In the genomic region with DNA sequence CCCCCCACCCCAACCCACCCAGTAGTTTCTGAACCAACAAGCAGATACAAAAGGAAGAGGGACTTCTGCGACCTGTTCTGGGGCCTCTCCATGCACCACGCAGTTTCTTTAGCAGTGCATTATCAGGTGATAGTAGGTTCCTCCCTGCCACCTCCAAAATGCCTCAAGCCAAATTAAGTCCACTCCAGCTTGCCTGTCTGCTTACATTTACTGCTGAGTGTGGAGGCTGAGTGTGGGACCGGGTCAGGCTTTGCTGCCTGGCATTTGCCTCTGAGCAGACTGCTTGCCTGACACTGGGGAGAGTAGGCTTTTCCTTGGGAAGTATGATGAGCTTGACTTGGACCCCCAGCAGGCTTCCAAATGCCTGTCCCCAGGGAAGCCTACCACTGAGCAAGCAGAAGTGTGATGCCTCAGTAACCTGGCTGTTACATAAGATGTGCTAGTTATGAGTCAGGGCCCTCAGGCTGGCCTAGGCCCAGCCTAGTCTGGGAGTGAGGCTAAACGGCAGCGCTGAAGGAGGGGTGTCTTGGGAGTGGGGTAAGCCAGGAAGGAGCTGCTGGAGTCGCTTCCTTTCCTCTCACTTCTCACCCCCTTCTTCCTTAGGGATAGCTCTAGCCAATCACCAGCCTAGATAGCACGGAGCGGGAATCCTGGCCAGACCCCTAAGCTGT, we compare ENCODE assay signal across 2 cellular contexts.
TF ChIP-seq lines count a peak whose summit lies in the region.

No MANE protein-coding gene starts in this region.

TF ChIP-seq in SK-N-SH treated with all-trans-retinoic acid at 6 μM for 48 hours, 23 proteins besides CTCF, POLR2A, EP300 and RAD21 (continued from another document):
- TF ChIP-seq, protein P1, sequence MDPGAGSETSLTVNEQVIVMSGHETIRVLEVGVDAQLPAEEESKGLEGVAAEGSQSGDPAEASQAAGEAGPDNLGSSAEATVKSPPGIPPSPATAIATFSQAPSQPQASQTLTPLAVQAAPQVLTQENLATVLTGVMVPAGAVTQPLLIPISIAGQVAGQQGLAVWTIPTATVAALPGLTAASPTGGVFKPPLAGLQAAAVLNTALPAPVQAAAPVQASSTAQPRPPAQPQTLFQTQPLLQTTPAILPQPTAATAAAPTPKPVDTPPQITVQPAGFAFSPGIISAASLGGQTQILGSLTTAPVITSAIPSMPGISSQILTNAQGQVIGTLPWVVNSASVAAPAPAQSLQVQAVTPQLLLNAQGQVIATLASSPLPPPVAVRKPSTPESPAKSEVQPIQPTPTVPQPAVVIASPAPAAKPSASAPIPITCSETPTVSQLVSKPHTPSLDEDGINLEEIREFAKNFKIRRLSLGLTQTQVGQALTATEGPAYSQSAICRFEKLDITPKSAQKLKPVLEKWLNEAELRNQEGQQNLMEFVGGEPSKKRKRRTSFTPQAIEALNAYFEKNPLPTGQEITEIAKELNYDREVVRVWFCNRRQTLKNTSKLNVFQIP (CRISPR knock-in tag; IDR thresholded peaks at IDR 0.05; ENCODE audit: borderline replicate concordance, low read depth): no peak
- no peak for TF ChIP-seq TOX (CRISPR knock-in tag; IDR thresholded peaks at IDR 0.05; ENCODE audit: borderline replicate concordance)
- no peak for TF ChIP-seq ZFP3 (CRISPR knock-in tag; IDR thresholded peaks at IDR 0.05)
- no peak for TF ChIP-seq SNAI2 (CRISPR knock-in tag; IDR thresholded peaks at IDR 0.05)
- TF ChIP-seq ZFP30 (CRISPR knock-in tag; IDR thresholded peaks at IDR 0.05): no peak
- TF ChIP-seq, protein P2, sequence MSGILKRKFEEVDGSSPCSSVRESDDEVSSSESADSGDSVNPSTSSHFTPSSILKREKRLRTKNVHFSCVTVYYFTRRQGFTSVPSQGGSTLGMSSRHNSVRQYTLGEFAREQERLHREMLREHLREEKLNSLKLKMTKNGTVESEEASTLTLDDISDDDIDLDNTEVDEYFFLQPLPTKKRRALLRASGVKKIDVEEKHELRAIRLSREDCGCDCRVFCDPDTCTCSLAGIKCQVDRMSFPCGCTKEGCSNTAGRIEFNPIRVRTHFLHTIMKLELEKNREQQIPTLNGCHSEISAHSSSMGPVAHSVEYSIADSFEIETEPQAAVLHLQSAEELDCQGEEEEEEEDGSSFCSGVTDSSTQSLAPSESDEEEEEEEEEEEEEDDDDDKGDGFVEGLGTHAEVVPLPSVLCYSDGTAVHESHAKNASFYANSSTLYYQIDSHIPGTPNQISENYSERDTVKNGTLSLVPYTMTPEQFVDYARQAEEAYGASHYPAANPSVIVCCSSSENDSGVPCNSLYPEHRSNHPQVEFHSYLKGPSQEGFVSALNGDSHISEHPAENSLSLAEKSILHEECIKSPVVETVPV (CRISPR knock-in tag; IDR thresholded peaks at IDR 0.05): no peak
- no peak for TF ChIP-seq BACH2 (CRISPR knock-in tag; IDR thresholded peaks at IDR 0.05; ENCODE audit: borderline replicate concordance)
- no peak for TF ChIP-seq GLIS3 (CRISPR knock-in tag; IDR thresholded peaks at IDR 0.05)
- no peak for TF ChIP-seq ARNTL (CRISPR knock-in tag; IDR thresholded peaks at IDR 0.05; ENCODE audit: borderline replicate concordance, low read depth)
- TF ChIP-seq PPARA (CRISPR knock-in tag; IDR thresholded peaks at IDR 0.05; ENCODE audit: borderline replicate concordance): no peak
- no peak for TF ChIP-seq ESRRG (CRISPR knock-in tag; IDR thresholded peaks at IDR 0.05)
- TF ChIP-seq, protein P3, sequence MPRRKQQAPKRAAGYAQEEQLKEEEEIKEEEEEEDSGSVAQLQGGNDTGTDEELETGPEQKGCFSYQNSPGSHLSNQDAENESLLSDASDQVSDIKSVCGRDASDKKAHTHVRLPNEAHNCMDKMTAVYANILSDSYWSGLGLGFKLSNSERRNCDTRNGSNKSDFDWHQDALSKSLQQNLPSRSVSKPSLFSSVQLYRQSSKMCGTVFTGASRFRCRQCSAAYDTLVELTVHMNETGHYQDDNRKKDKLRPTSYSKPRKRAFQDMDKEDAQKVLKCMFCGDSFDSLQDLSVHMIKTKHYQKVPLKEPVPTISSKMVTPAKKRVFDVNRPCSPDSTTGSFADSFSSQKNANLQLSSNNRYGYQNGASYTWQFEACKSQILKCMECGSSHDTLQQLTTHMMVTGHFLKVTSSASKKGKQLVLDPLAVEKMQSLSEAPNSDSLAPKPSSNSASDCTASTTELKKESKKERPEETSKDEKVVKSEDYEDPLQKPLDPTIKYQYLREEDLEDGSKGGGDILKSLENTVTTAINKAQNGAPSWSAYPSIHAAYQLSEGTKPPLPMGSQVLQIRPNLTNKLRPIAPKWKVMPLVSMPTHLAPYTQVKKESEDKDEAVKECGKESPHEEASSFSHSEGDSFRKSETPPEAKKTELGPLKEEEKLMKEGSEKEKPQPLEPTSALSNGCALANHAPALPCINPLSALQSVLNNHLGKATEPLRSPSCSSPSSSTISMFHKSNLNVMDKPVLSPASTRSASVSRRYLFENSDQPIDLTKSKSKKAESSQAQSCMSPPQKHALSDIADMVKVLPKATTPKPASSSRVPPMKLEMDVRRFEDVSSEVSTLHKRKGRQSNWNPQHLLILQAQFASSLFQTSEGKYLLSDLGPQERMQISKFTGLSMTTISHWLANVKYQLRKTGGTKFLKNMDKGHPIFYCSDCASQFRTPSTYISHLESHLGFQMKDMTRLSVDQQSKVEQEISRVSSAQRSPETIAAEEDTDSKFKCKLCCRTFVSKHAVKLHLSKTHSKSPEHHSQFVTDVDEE (CRISPR knock-in tag; IDR thresholded peaks at IDR 0.05): no peak
- TF ChIP-seq TCF4 (CRISPR knock-in tag; IDR thresholded peaks at IDR 0.05; ENCODE audit: borderline replicate concordance): no peak
- TF ChIP-seq ISL1 (CRISPR knock-in tag; IDR thresholded peaks at IDR 0.05): no peak
- TF ChIP-seq, protein P4, sequence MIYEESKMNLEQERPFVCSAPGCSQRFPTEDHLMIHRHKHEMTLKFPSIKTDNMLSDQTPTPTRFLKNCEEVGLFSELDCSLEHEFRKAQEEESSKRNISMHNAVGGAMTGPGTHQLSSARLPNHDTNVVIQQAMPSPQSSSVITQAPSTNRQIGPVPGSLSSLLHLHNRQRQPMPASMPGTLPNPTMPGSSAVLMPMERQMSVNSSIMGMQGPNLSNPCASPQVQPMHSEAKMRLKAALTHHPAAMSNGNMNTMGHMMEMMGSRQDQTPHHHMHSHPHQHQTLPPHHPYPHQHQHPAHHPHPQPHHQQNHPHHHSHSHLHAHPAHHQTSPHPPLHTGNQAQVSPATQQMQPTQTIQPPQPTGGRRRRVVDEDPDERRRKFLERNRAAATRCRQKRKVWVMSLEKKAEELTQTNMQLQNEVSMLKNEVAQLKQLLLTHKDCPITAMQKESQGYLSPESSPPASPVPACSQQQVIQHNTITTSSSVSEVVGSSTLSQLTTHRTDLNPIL (CRISPR knock-in tag; IDR thresholded peaks at IDR 0.05; ENCODE audit: low read depth): no peak

TF ChIP-seq in SK-N-SH, 30 proteins besides CTCF, POLR2A, EP300 and RAD21 (continued from another document):
- TF ChIP-seq, protein P5, sequence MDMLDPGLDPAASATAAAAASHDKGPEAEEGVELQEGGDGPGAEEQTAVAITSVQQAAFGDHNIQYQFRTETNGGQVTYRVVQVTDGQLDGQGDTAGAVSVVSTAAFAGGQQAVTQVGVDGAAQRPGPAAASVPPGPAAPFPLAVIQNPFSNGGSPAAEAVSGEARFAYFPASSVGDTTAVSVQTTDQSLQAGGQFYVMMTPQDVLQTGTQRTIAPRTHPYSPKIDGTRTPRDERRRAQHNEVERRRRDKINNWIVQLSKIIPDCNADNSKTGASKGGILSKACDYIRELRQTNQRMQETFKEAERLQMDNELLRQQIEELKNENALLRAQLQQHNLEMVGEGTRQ (IDR thresholded peaks at IDR 0.05; ENCODE audit: borderline replicate concordance, low read depth, low read length): no peak
- TF ChIP-seq, protein P6, sequence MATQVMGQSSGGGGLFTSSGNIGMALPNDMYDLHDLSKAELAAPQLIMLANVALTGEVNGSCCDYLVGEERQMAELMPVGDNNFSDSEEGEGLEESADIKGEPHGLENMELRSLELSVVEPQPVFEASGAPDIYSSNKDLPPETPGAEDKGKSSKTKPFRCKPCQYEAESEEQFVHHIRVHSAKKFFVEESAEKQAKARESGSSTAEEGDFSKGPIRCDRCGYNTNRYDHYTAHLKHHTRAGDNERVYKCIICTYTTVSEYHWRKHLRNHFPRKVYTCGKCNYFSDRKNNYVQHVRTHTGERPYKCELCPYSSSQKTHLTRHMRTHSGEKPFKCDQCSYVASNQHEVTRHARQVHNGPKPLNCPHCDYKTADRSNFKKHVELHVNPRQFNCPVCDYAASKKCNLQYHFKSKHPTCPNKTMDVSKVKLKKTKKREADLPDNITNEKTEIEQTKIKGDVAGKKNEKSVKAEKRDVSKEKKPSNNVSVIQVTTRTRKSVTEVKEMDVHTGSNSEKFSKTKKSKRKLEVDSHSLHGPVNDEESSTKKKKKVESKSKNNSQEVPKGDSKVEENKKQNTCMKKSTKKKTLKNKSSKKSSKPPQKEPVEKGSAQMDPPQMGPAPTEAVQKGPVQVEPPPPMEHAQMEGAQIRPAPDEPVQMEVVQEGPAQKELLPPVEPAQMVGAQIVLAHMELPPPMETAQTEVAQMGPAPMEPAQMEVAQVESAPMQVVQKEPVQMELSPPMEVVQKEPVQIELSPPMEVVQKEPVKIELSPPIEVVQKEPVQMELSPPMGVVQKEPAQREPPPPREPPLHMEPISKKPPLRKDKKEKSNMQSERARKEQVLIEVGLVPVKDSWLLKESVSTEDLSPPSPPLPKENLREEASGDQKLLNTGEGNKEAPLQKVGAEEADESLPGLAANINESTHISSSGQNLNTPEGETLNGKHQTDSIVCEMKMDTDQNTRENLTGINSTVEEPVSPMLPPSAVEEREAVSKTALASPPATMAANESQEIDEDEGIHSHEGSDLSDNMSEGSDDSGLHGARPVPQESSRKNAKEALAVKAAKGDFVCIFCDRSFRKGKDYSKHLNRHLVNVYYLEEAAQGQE (IDR thresholded peaks at IDR 0.05; ENCODE audit: low read depth, low read length): no peak
- TF ChIP-seq, protein P7, sequence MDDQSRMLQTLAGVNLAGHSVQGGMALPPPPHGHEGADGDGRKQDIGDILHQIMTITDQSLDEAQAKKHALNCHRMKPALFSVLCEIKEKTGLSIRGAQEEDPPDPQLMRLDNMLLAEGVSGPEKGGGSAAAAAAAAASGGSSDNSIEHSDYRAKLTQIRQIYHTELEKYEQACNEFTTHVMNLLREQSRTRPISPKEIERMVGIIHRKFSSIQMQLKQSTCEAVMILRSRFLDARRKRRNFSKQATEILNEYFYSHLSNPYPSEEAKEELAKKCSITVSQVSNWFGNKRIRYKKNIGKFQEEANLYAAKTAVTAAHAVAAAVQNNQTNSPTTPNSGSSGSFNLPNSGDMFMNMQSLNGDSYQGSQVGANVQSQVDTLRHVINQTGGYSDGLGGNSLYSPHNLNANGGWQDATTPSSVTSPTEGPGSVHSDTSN (IDR thresholded peaks at IDR 0.05): no peak
- TF ChIP-seq CHD2 (IDR thresholded peaks at IDR 0.05; ENCODE audit: low read length, partially characterized antibody): no peak
- TF ChIP-seq, protein P8, sequence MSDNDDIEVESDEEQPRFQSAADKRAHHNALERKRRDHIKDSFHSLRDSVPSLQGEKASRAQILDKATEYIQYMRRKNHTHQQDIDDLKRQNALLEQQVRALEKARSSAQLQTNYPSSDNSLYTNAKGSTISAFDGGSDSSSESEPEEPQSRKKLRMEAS (IDR thresholded peaks at IDR 0.05; ENCODE audit: low read depth): no peak
- TF ChIP-seq YY1 (IDR thresholded peaks at IDR 0.05; ENCODE audit: low read depth): no peak
- no peak for TF ChIP-seq NFIC (IDR thresholded peaks at IDR 0.05; ENCODE audit: borderline replicate concordance)
- no peak for TF ChIP-seq FOSL2 (IDR thresholded peaks at IDR 0.05; ENCODE audit: borderline replicate concordance, low read depth)
- TF ChIP-seq TEAD4 (IDR thresholded peaks at IDR 0.05; ENCODE audit: borderline replicate concordance, insufficient read depth): no peak
- no peak for TF ChIP-seq GATA2 (CRISPR knock-in tag; IDR thresholded peaks at IDR 0.05)
- TF ChIP-seq, protein P9, sequence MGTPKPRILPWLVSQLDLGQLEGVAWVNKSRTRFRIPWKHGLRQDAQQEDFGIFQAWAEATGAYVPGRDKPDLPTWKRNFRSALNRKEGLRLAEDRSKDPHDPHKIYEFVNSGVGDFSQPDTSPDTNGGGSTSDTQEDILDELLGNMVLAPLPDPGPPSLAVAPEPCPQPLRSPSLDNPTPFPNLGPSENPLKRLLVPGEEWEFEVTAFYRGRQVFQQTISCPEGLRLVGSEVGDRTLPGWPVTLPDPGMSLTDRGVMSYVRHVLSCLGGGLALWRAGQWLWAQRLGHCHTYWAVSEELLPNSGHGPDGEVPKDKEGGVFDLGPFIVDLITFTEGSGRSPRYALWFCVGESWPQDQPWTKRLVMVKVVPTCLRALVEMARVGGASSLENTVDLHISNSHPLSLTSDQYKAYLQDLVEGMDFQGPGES (IDR thresholded peaks at IDR 0.05; ENCODE audit: low read depth, low read length): no peak
- TF ChIP-seq, protein P10, sequence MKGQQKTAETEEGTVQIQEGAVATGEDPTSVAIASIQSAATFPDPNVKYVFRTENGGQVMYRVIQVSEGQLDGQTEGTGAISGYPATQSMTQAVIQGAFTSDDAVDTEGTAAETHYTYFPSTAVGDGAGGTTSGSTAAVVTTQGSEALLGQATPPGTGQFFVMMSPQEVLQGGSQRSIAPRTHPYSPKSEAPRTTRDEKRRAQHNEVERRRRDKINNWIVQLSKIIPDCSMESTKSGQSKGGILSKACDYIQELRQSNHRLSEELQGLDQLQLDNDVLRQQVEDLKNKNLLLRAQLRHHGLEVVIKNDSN (IDR thresholded peaks at IDR 0.05; ENCODE audit: borderline replicate concordance, low read depth): no peak
- no peak for TF ChIP-seq SIN3A (IDR thresholded peaks at IDR 0.05; ENCODE audit: borderline replicate concordance, low read depth, low read length)
- TF ChIP-seq NRF1 (IDR thresholded peaks at IDR 0.05; ENCODE audit: low read depth, low read length): no peak
- TF ChIP-seq RXRA (IDR thresholded peaks at IDR 0.05; ENCODE audit: borderline replicate concordance, low read depth): no peak
